15 cellular contexts compared by ENCODE assay signal in genomic region chr4:147078875-147079658, GRCh38.
DNase-seq lines count a peak whose midpoint lies in the region; ATAC-seq, FAIRE-seq and TF ChIP-seq lines count a peak whose summit lies in the region.
"Had no signal": no experiment of that assay in that cellular context is flagged by ENCODE, and none has a peak within 500 bp of the region (broad histone marks: within the 10 kb centered on the region; RNA-seq: fewer than 3 reads in every experiment).

No MANE protein-coding gene starts in this region.

- TF ChIP-seq POLR2A in heart left ventricle (IDR thresholded peaks at IDR 0.05): no peak

- DNase-seq in NCI-H1092 (lab: John Stamatoyannopoulos, UW): peak; percentile 89
- peak; percentile 45 for DNase-seq in astrocyte of the hippocampus (ENCODE audit: low read depth, low spot score)
- peak; percentile 29 to 58 (median 37) for DNase-seq in heart left ventricle
- no peak for DNase-seq in urothelium cell line (ENCODE audit: low spot score)
- DNase-seq in T-helper 1 cell: no peak
- DNase-seq: activated CD8-positive, alpha-beta memory T cell treated with anti-CD3 and anti-CD28 coated beads for 24 hours; activated naive CD4-positive, alpha-beta T cell treated with Interleukin-2 at 50 U/mL for 16 hours; cerebellar nuclear complex; GDM1; NCI-H2171 treated with DMSO at 0.1 percent for 48 hours; stomach had no signal

- H3K27me3 ChIP-seq in heart left ventricle: no peaks in the 10 kb centered on the region
- no peaks in the 10 kb centered on the region for H3K27me3 ChIP-seq in skeletal muscle satellite cell (ENCODE audit: control insufficient read depth, insufficient read depth, low read length)
- H3K27me3 ChIP-seq: stomach had no signal

- peak overlapping the region in 8 of 12 donors; percentile 5 to 70 (median 40) for H3K27ac ChIP-seq in heart left ventricle
- H3K27ac ChIP-seq: RWPE1, stomach had no signal

- no peak for FAIRE-seq in urothelium cell line (lab: Jason Lieb, UNC)

- intact Hi-C loops in heart left ventricle (cut with DNase I): no loop called here

- no peak overlapping the region for H3K9ac ChIP-seq in skeletal muscle satellite cell (ENCODE audit: low read depth, low read length)

- WGBS in heart left ventricle, 4 donors: 18 to 27% (median 25%) methylated on average over 17 of the region's 17 CpGs

- H3K36me3 ChIP-seq in heart left ventricle (no peaks in the 10 kb centered on the region), skeletal muscle satellite cell (ENCODE audit: insufficient read depth, low read length) (no peaks in the 10 kb centered on the region)
- H3K36me3 ChIP-seq: stomach had no signal

- ATAC-seq in heart left ventricle (peak; percentile 66 to 75 (median 74)), HG03354 (IDR thresholded peaks at IDR 0.05; ENCODE audit: poor library complexity, severe bottlenecking, unreplicated experiment) (no peak), GM21737 (IDR thresholded peaks at IDR 0.05; ENCODE audit: unreplicated experiment) (no peak)

- H3K4me3 ChIP-seq in heart left ventricle (peak overlapping the region in 7 of 12 donors; percentile 20 to 46 (median 30)), skeletal muscle satellite cell (ENCODE audit: low read length) (no peak overlapping the region)

- no peaks in the 10 kb centered on the region for H3K9me3 ChIP-seq in heart left ventricle
- no peaks in the 10 kb centered on the region for H3K9me3 ChIP-seq in skeletal muscle satellite cell (replicated peaks; ENCODE audit: low read length)
- H3K9me3 ChIP-seq: stomach had no signal

- peak overlapping the region; percentile 50 for H3K4me2 ChIP-seq in skeletal muscle satellite cell (ENCODE audit: low read length)

- no peak for TF ChIP-seq CTCF in heart left ventricle (IDR thresholded peaks at IDR 0.05)

- peaks cover 0 to 32% (median 15%) of the 10 kb centered on the region in 12 donors for H3K4me1 ChIP-seq in heart left ventricle
- no peaks in the 10 kb centered on the region for H3K4me1 ChIP-seq in skeletal muscle satellite cell (ENCODE audit: control insufficient read depth, insufficient read depth, low read length)

Comparison
In these comparisons a context has a peak if more than half of its experiments do, and no peak if none do; other contexts are left out.
1. DNase-seq: peak in NCI-H1092 (single experiment), astrocyte of the hippocampus (single experiment) and heart left ventricle (5 of 5); none in urothelium cell line (single experiment) and T-helper 1 cell (0 of 5).
2. ATAC-seq: peak in heart left ventricle (4 of 4); none in HG03354 (single experiment) and GM21737 (single experiment).